ENCODE assay signal across 28 cellular contexts in genomic region chr3:176870451-176870850, GRCh38.
"Had no signal": no experiment of that assay in that cellular context is flagged by ENCODE, and none has a peak within 500 bp of the region (broad histone marks: within the 10 kb centered on the region; RNA-seq: fewer than 3 reads in every experiment).

No MANE protein-coding gene starts in this region.

- DNase-seq: hypothalamus; immature natural killer cell; kidney; left colon; left lung; lower lobe of right lung; mesendoderm; naive B cell; natural killer cell; nephron progenitor cell; occipital lobe; ovary; right lobe of liver; stimulated activated CD4-positive, alpha-beta T cell treated with anti-CD3 and anti-CD28 coated beads, Interleukin-1b, Interleukin-23, amount 100 ng/mL, for 48 hours; stimulated activated CD4-positive, alpha-beta T cell treated with anti-CD3 and anti-CD28 coated beads, Interleukin-2, amount 100 ng/mL, for 48 hours; stimulated activated CD4-positive, alpha-beta T cell treated with anti-CD3 and anti-CD28 coated beads, Interleukin-4, amount 100 ng/mL, for 4 hours; stimulated activated CD8-positive, alpha-beta memory T cell treated with anti-CD3 and anti-CD28 coated beads, Interleukin-4, amount 100 ng/mL, for 48 hours; stimulated activated naive CD4-positive, alpha-beta T cell treated with Interleukin-2 at 50 U/mL for 16 hours; stimulated activated naive CD8-positive, alpha-beta T cell treated with anti-CD3 and anti-CD28 coated beads, Interleukin-15, amount 100 ng/mL, for 72 hours; substantia nigra; upper lobe of left lung had no signal

- H3K4me3 ChIP-seq: left lung, lower lobe of right lung, neural progenitor cell, ovary, right atrium auricular region, right lobe of liver, smooth muscle cell, tibial nerve, upper lobe of left lung, vagina had no signal

- H2AFZ ChIP-seq: neural progenitor cell had no signal

- H3K9ac ChIP-seq: neural progenitor cell had no signal

- H3K4me2 ChIP-seq: neural progenitor cell, smooth muscle cell had no signal

- H3K9me3 ChIP-seq: lower lobe of right lung, neutrophil, ovary, right atrium auricular region, upper lobe of left lung, vagina had no signal

- H3K36me3 ChIP-seq: left lung, lower lobe of right lung, neural progenitor cell, neutrophil, ovary, right atrium auricular region, right lobe of liver, tibial nerve, upper lobe of left lung, vagina had no signal

- H3K27me3 ChIP-seq: left lung, neural progenitor cell, neutrophil, ovary, right atrium auricular region, right lobe of liver, tibial nerve, upper lobe of left lung, vagina had no signal

- H3K4me1 ChIP-seq: lower lobe of right lung, neural progenitor cell, vagina had no signal

- H3K27ac ChIP-seq: left lung, lower lobe of right lung, neural progenitor cell, neutrophil, ovary, right atrium auricular region, right lobe of liver, tibial nerve, upper lobe of left lung, vagina had no signal

- ATAC-seq: left colon; left lung; lower lobe of right lung; natural killer cell; right lobe of liver; stimulated activated memory B cell treated with anti-CD40 and anti-IgM and Interleukin-4, amounts not matched to agents 10 μg/mL and 1 μg/mL and 100 μg/mL, for 72 hours; stimulated activated naive CD8-positive, alpha-beta T cell treated with anti-CD3 and anti-CD28 coated beads, Interleukin-15, amount 100 ng/mL, for 72 hours had no signal
